18 cellular contexts compared by ENCODE assay signal in the genomic region with DNA sequence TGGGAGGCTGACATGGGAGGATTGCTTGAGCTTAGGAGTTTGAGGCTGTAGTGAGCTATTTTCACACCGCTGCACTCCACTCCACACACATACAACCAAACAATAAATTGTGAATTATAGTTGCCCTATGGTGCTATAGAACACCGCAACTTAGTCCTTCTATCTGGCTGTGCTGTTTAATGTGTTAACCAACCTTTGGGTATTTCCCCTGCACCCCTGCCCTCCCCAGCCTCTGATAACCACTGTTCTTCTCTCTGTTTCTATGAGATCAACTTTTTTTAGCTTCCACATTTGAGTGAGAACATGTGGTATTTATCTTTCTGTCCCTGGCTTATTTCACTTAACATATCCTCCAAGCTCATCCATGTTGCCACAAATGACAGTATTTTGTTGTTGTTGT. TPM values are rescaled to one million over a fixed set of nuclear protein-coding genes. Genes with fewer than 3 reads are reported as not detected.
DNase-seq lines count a peak whose midpoint lies in the region; ATAC-seq lines count a peak whose summit lies in the region.
"Had no signal": no experiment of that assay in that cellular context is flagged by ENCODE, and none has a peak within 500 bp of the region (broad histone marks: within the 10 kb centered on the region; RNA-seq: fewer than 3 reads in every experiment).

No MANE protein-coding gene starts in this region.

- no peak overlapping the region for H3K27ac Mint-ChIP-seq in activated CD8-positive, alpha-beta memory T cell treated with anti-CD3 and anti-CD28 coated beads, Interleukin-2, amount 10 ng/mL, durations not matched to agents 7 days and 5 days
- peak overlapping the region; percentile 20 for H3K27ac Mint-ChIP-seq in stimulated activated naive B cell treated with anti-CD40 and anti-IgM and Interleukin-4, amounts not matched to agents 10 μg/mL and 1 μg/mL and 100 μg/mL, for 72 hours
- H3K27ac Mint-ChIP-seq: H9; stimulated activated memory B cell treated with anti-CD40 and anti-IgM and Interleukin-4, amounts not matched to agents 10 μg/mL and 1 μg/mL and 100 μg/mL, for 72 hours had no signal

- peak; percentile 29 for DNase-seq in activated CD8-positive, alpha-beta memory T cell treated with anti-CD3 and anti-CD28 coated beads, Interleukin-2, amount 50 U/mL, for 48 hours
- DNase-seq in activated CD8-positive, alpha-beta memory T cell treated with anti-CD3 and anti-CD28 coated beads, Interleukin-2, amount 10 ng/mL, durations not matched to agents 7 days and 5 days, result no peak
- DNase-seq in stimulated activated naive B cell treated with anti-CD40 and anti-IgM and Interleukin-4, amounts not matched to agents 10 μg/mL and 1 μg/mL and 100 μg/mL, for 72 hours, result no peak
- no peak for DNase-seq in NCI-H1417 treated with DMSO at 0.1 percent for 48 hours (lab: John Stamatoyannopoulos, UW)
- DNase-seq in SK-N-DZ (ENCODE audit: low spot score), result no peak
- DNase-seq: activated T-cell treated with anti-CD3 and anti-CD28 coated beads for 4 hours; DMS79 treated with DMSO at 0.1 percent for 48 hours; effector CD4-positive, alpha-beta T cell; H9; NCI-H1694; NCI-H446 treated with DMSO at 0.1 percent for 48 hours; pancreas; trophoblast cell had no signal

- ATAC-seq in activated CD8-positive, alpha-beta memory T cell treated with anti-CD3 and anti-CD28 coated beads, Interleukin-2, amount 10 ng/mL, durations not matched to agents 7 days and 5 days, result no peak
- ATAC-seq in GM21447 (IDR thresholded peaks at IDR 0.05; ENCODE audit: unreplicated experiment) (peak; percentile 67), HG03280 (IDR thresholded peaks at IDR 0.05; ENCODE audit: unreplicated experiment) (peak; percentile 49), esophagus mucosa (no peak)
- peak; percentile 50 to 65 for ATAC-seq in stimulated activated naive B cell treated with anti-CD40 and anti-IgM and Interleukin-4, amounts not matched to agents 10 μg/mL and 1 μg/mL and 100 μg/mL, for 72 hours (replicated peaks)
- ATAC-seq: left lobe of liver; pancreas; stimulated activated memory B cell treated with anti-CD40 and anti-IgM and Interleukin-4, amounts not matched to agents 10 μg/mL and 1 μg/mL and 100 μg/mL, for 72 hours had no signal

- no peak overlapping the region for H3K4me3 Mint-ChIP-seq in activated CD8-positive, alpha-beta memory T cell treated with anti-CD3 and anti-CD28 coated beads, Interleukin-2, amount 10 ng/mL, durations not matched to agents 7 days and 5 days
- H3K4me3 Mint-ChIP-seq in stimulated activated naive B cell treated with anti-CD40 and anti-IgM and Interleukin-4, amounts not matched to agents 10 μg/mL and 1 μg/mL and 100 μg/mL, for 72 hours, result no peak overlapping the region
- H3K4me3 Mint-ChIP-seq: H9; stimulated activated memory B cell treated with anti-CD40 and anti-IgM and Interleukin-4, amounts not matched to agents 10 μg/mL and 1 μg/mL and 100 μg/mL, for 72 hours had no signal

- H3K36me3 Mint-ChIP-seq in activated CD8-positive, alpha-beta memory T cell treated with anti-CD3 and anti-CD28 coated beads, Interleukin-2, amount 10 ng/mL, durations not matched to agents 7 days and 5 days, result no peaks in the 10 kb centered on the region
- H3K36me3 Mint-ChIP-seq in stimulated activated naive B cell treated with anti-CD40 and anti-IgM and Interleukin-4, amounts not matched to agents 10 μg/mL and 1 μg/mL and 100 μg/mL, for 72 hours, result peaks cover 11 to 52% of the 10 kb centered on the region in 2 donors

- H3K9me3 Mint-ChIP-seq in activated CD8-positive, alpha-beta memory T cell treated with anti-CD3 and anti-CD28 coated beads, Interleukin-2, amount 10 ng/mL, durations not matched to agents 7 days and 5 days (ENCODE audit: low read depth), result no peaks in the 10 kb centered on the region
- H3K9me3 Mint-ChIP-seq in stimulated activated naive B cell treated with anti-CD40 and anti-IgM and Interleukin-4, amounts not matched to agents 10 μg/mL and 1 μg/mL and 100 μg/mL, for 72 hours, result no peaks in the 10 kb centered on the region
- H3K9me3 Mint-ChIP-seq: H9; stimulated activated memory B cell treated with anti-CD40 and anti-IgM and Interleukin-4, amounts not matched to agents 10 μg/mL and 1 μg/mL and 100 μg/mL, for 72 hours had no signal

- CTCF ChIA-PET in activated CD8-positive, alpha-beta memory T cell treated with anti-CD3 and anti-CD28 coated beads, Interleukin-2, amount 10 ng/mL, durations not matched to agents 7 days and 5 days (lab: Charles Lee), result no interaction called here

- peaks cover 10% of the 10 kb centered on the region for H3K4me1 Mint-ChIP-seq in activated CD8-positive, alpha-beta memory T cell treated with anti-CD3 and anti-CD28 coated beads, Interleukin-2, amount 10 ng/mL, durations not matched to agents 7 days and 5 days
- peaks cover 36 to 74% of the 10 kb centered on the region in 2 donors for H3K4me1 Mint-ChIP-seq in stimulated activated naive B cell treated with anti-CD40 and anti-IgM and Interleukin-4, amounts not matched to agents 10 μg/mL and 1 μg/mL and 100 μg/mL, for 72 hours

- no peaks in the 10 kb centered on the region for H3K27me3 Mint-ChIP-seq in activated CD8-positive, alpha-beta memory T cell treated with anti-CD3 and anti-CD28 coated beads, Interleukin-2, amount 10 ng/mL, durations not matched to agents 7 days and 5 days
- no peaks in the 10 kb centered on the region for H3K27me3 Mint-ChIP-seq in stimulated activated naive B cell treated with anti-CD40 and anti-IgM and Interleukin-4, amounts not matched to agents 10 μg/mL and 1 μg/mL and 100 μg/mL, for 72 hours
- H3K27me3 Mint-ChIP-seq: stimulated activated memory B cell treated with anti-CD40 and anti-IgM and Interleukin-4, amounts not matched to agents 10 μg/mL and 1 μg/mL and 100 μg/mL, for 72 hours had no signal

RNA-seq across cellular contexts. Expression of gene TET3, which starts 32.5 kb away (rescaled TPM):
- total RNA-seq in activated CD8-positive, alpha-beta memory T cell treated with anti-CD3 and anti-CD28 coated beads, Interleukin-2, amount 10 ng/mL, durations not matched to agents 7 days and 5 days, result 10 to 100 TPM; 12.7 to 13.7 TPM
- 18.8 TPM for total RNA-seq in esophagus mucosa
- 7.4 and 8.5 TPM in 2 replicates for polyA plus RNA-seq in SK-N-DZ (2014; cell fraction: cytosol; rRNA removed)
- polyA plus RNA-seq in SK-N-DZ (2014; cell fraction: nucleus; rRNA removed), result 6.7 and 12.0 TPM in 2 replicates

Comparison
In these comparisons a context has a peak if more than half of its experiments do, and no peak if none do; other contexts are left out.
1. ATAC-seq: peak in GM21447 (single experiment), HG03280 (single experiment) and stimulated activated naive B cell treated with anti-CD40 and anti-IgM and Interleukin-4, amounts not matched to agents 10 μg/mL and 1 μg/mL and 100 μg/mL, for 72 hours (2 of 2); none in activated CD8-positive, alpha-beta memory T cell treated with anti-CD3 and anti-CD28 coated beads, Interleukin-2, amount 10 ng/mL, durations not matched to agents 7 days and 5 days (single experiment) and esophagus mucosa (single experiment).